In genomic region chr20:61162506-61162905, GRCh38 we compare ENCODE assay signal across 23 cellular contexts.
DNase-seq lines count a peak whose midpoint lies in the region; ATAC-seq and TF ChIP-seq lines count a peak whose summit lies in the region.
"Had no signal": no experiment of that assay in that cellular context is flagged by ENCODE, and none has a peak within 500 bp of the region (broad histone marks: within the 10 kb centered on the region; RNA-seq: fewer than 3 reads in every experiment).

No MANE protein-coding gene starts in this region.

- H3K4me1 Mint-ChIP-seq in stimulated activated effector memory CD8-positive, alpha-beta T cell treated with anti-CD3 and anti-CD28 coated beads, Interleukin-12 subunit alpha, Interleukin-12 subunit beta, amount 100 ng/mL, for 72 hours = no peaks in the 10 kb centered on the region
- H3K4me1 Mint-ChIP-seq: CD4-positive, alpha-beta memory T cell had no signal

- peaks cover 7% of the 10 kb centered on the region for H3K9me3 Mint-ChIP-seq in stimulated activated effector memory CD8-positive, alpha-beta T cell treated with anti-CD3 and anti-CD28 coated beads, Interleukin-12 subunit alpha, Interleukin-12 subunit beta, amount 100 ng/mL, for 72 hours

- DNase-seq in NCI-H748 (lab: John Stamatoyannopoulos, UW; ENCODE audit: unreplicated experiment) (peak; percentile 47), NCI-H748 treated with DMSO at 0.1 percent for 48 hours (lab: John Stamatoyannopoulos, UW) (no peak), NCI-H69 (lab: John Stamatoyannopoulos, UW) (peak; percentile 1), caudate nucleus (lab: John Stamatoyannopoulos, UW) (peak in 34 of 61 donors; percentile 6 to 70 (median 26)), NOMO-1 (lab: John Stamatoyannopoulos, UW; ENCODE audit: unreplicated experiment in 2 of 2) (no peak), activated gamma-delta T cell treated with Interleukin-2 at 50 U/mL for 16 hours (no peak), erythroblast (lab: John Stamatoyannopoulos, UW) (no peak)
- no peak for DNase-seq in stimulated activated effector memory CD8-positive, alpha-beta T cell treated with anti-CD3 and anti-CD28 coated beads, Interleukin-12 subunit alpha, Interleukin-12 subunit beta, amount 100 ng/mL, for 72 hours (ENCODE audit: low spot score in 2 of 2)
- DNase-seq: C1 segment of cervical spinal cord; CD4-positive, alpha-beta memory T cell; COR-L47; GDM1; Kasumi-1; NCI-H1092 treated with DMSO at 0.1 percent for 48 hours; NCI-H1694; NCI-H2029 treated with DMSO at 0.1 percent for 48 hours; NCI-H446 treated with DMSO at 0.1 percent for 48 hours; NCI-H82; SHP77 treated with DMSO at 0.1 percent for 48 hours had no signal

- TF ChIP-seq POLR2A in erythroblast (IDR thresholded peaks at IDR 0.05; ENCODE audit: low read length) = no peak

- no peaks in the 10 kb centered on the region for H3K36me3 Mint-ChIP-seq in stimulated activated effector memory CD8-positive, alpha-beta T cell treated with anti-CD3 and anti-CD28 coated beads, Interleukin-12 subunit alpha, Interleukin-12 subunit beta, amount 100 ng/mL, for 72 hours
- H3K36me3 Mint-ChIP-seq: CD4-positive, alpha-beta memory T cell had no signal

- H3K27ac Mint-ChIP-seq in stimulated activated effector memory CD8-positive, alpha-beta T cell treated with anti-CD3 and anti-CD28 coated beads, Interleukin-12 subunit alpha, Interleukin-12 subunit beta, amount 100 ng/mL, for 72 hours = no peak overlapping the region
- H3K27ac Mint-ChIP-seq: CD4-positive, alpha-beta memory T cell had no signal

- no peak for ATAC-seq in stimulated activated effector memory CD8-positive, alpha-beta T cell treated with anti-CD3 and anti-CD28 coated beads, Interleukin-12 subunit alpha, Interleukin-12 subunit beta, amount 100 ng/mL, for 72 hours
- ATAC-seq: HCT116, HepG2, Panc1 had no signal

- H3K4me3 Mint-ChIP-seq in stimulated activated effector memory CD8-positive, alpha-beta T cell treated with anti-CD3 and anti-CD28 coated beads, Interleukin-12 subunit alpha, Interleukin-12 subunit beta, amount 100 ng/mL, for 72 hours = peak overlapping the region; percentile 39
- H3K4me3 Mint-ChIP-seq: CD4-positive, alpha-beta memory T cell had no signal

- H3K27ac ChIP-seq in caudate nucleus (ENCODE audit: low read depth, low read length) = peak overlapping the region; percentile 78
- H3K27ac ChIP-seq: RWPE1 had no signal

Comparison
In these comparisons a context has a peak if more than half of its experiments do, and no peak if none do; other contexts are left out.
1. DNase-seq: peak in NCI-H748 (single experiment), NCI-H69 (single experiment) and caudate nucleus (34 of 61); none in NCI-H748 treated with DMSO at 0.1 percent for 48 hours (single experiment), stimulated activated effector memory CD8-positive, alpha-beta T cell treated with anti-CD3 and anti-CD28 coated beads, Interleukin-12 subunit alpha, Interleukin-12 subunit beta, amount 100 ng/mL, for 72 hours (0 of 2), NOMO-1 (0 of 2), activated gamma-delta T cell treated with Interleukin-2 at 50 U/mL for 16 hours (single experiment) and erythroblast (0 of 2).